Comparison of ENCODE assay signal across 21 cellular contexts in the genomic region with DNA sequence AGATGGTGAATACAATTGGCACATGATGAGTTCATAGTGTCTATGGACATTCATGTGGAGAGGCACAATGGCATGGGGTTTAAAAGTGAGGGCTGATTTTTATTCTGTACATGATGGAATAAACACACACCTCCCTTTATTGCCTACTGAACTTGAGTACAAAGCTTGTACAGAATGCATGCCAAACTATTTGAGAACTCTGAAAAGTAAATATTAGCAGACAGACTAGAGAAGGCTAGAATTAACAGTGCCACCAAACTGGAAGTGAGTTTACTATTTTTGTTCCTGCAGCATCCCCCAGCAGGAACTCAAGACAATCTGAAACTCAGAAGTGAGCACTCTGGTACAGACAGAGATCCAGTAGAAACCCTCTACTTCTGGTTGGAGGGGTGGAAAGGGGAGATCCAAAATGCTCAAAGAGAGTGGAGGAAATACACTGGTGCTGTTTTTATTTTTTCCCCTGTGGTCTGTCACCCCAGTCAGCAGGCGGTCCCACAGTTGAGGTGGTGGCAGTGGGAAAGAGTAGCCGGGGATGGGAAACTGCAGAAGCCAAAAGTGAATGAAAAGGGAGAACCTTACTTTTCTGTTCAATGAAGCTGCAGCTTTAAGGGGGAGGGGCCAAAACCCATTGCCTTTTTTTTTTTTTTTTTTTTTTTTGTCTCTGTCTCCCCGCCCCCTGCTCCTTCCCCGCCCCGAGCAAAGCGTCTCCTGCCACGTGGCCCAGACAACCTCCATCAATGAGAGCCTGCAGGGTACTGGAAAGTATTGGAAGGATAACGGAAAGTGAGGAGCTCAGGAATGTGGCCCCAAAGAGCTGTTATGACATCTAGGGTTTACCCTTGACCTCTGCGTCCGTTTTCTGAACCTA. TPM values are rescaled to one million over a fixed set of nuclear protein-coding genes. Genes with fewer than 3 reads are reported as not detected.
DNase-seq lines count a peak whose midpoint lies in the region; ATAC-seq, FAIRE-seq and TF ChIP-seq lines count a peak whose summit lies in the region.
"Had no signal": no experiment of that assay in that cellular context is flagged by ENCODE, and none has a peak within 500 bp of the region (broad histone marks: within the 10 kb centered on the region; RNA-seq: fewer than 3 reads in every experiment).

No MANE protein-coding gene starts in this region.

- H3K27me3 ChIP-seq in endodermal cell (ENCODE audit: control insufficient read depth, insufficient read depth, low read length, poor library complexity, severe bottlenecking), result no peaks in the 10 kb centered on the region
- peaks cover 0 to 4% (median 0%) of the 10 kb centered on the region in 4 donors for H3K27me3 ChIP-seq in pancreas
- H3K27me3 ChIP-seq in MG63, result no peaks in the 10 kb centered on the region
- no peaks in the 10 kb centered on the region; the same call in 1 of the 2 replicates for H3K27me3 ChIP-seq in SK-N-SH (ENCODE audit: insufficient read depth)
- H3K27me3 ChIP-seq: ascending aorta had no signal

- ATAC-seq in pancreas (peak in 3 of 4 donors; percentile 38 to 59 (median 50)), HG02885 (IDR thresholded peaks at IDR 0.05; ENCODE audit: poor library complexity, unreplicated experiment) (no peak)

- no peak overlapping the region for H3K4me3 Mint-ChIP-seq in endodermal cell
- no peak overlapping the region for H3K4me3 Mint-ChIP-seq in activated CD4-positive, alpha-beta memory T cell treated with anti-CD3 and anti-CD28 coated beads, Interleukin-2, amount 10 ng/mL, durations not matched to agents 7 days and 5 days

- H4K20me1 ChIP-seq in SK-N-SH (ENCODE audit: insufficient read depth), result no peaks in the 10 kb centered on the region

- no peaks in the 10 kb centered on the region for H3K27me3 Mint-ChIP-seq in endodermal cell (ENCODE audit: insufficient read depth)
- no peaks in the 10 kb centered on the region for H3K27me3 Mint-ChIP-seq in activated CD4-positive, alpha-beta memory T cell treated with anti-CD3 and anti-CD28 coated beads, Interleukin-2, amount 10 ng/mL, durations not matched to agents 7 days and 5 days

- H3K9ac ChIP-seq in endodermal cell (ENCODE audit: extremely low read depth, low read length, poor library complexity, severe bottlenecking) (no peak overlapping the region), SK-N-SH (no peak overlapping the region)

- H3K4me3 ChIP-seq in endodermal cell (ENCODE audit: low read length) (no peak overlapping the region), pancreas (no peak overlapping the region), MG63 (no peak overlapping the region), SK-N-SH (ENCODE audit: low read depth in 2 of 2, low read length in 1 of 2) (no peak overlapping the region)
- H3K4me3 ChIP-seq: ascending aorta had no signal

- H3K4me1 ChIP-seq in endodermal cell (ENCODE audit: control insufficient read depth, insufficient read depth, low read length) (no peaks in the 10 kb centered on the region), pancreas (no peaks in the 10 kb centered on the region), SK-N-SH (ENCODE audit: control insufficient read depth in 1 of 2, insufficient read depth in 2 of 2, low read depth in 1 of 2, low read length in 1 of 2) (no peaks in the 10 kb centered on the region)
- H3K4me1 ChIP-seq: ascending aorta had no signal

- H2AFZ ChIP-seq in SK-N-SH (ENCODE audit: low read depth), result no peak overlapping the region

- H3K36me3 ChIP-seq in endodermal cell (ENCODE audit: control insufficient read depth, insufficient read depth, low read length), result no peaks in the 10 kb centered on the region
- H3K36me3 ChIP-seq in pancreas, result no peaks in the 10 kb centered on the region
- no peaks in the 10 kb centered on the region for H3K36me3 ChIP-seq in MG63
- H3K36me3 ChIP-seq in SK-N-SH (replicated peaks in 1 of 2; ENCODE audit: control insufficient read depth in 1 of 2, insufficient read depth in 2 of 2, low read length in 1 of 2), result no peaks in the 10 kb centered on the region
- H3K36me3 ChIP-seq: ascending aorta had no signal

- DNase-seq in GM18507 (ENCODE audit: extremely low spot score, insufficient read length, low read depth) (no peak), MV-4-11 (lab: John Stamatoyannopoulos, UW) (peak; percentile 53), endodermal cell (peak; percentile 43), pancreas (no peak), MG63 (no peak), SK-N-SH (no peak)
- no peak for DNase-seq in activated CD4-positive, alpha-beta memory T cell treated with anti-CD3 and anti-CD28 coated beads, Interleukin-2, amount 10 ng/mL, durations not matched to agents 7 days and 5 days
- DNase-seq: activated CD4-positive, alpha-beta T cell treated with anti-CD3 and anti-CD28 coated beads, Interleukin-2, amount 50 U/mL, for 1 hour; activated naive CD4-positive, alpha-beta T cell treated with Interleukin-2 at 50 U/mL for 16 hours; activated T-cell treated with anti-CD3 and anti-CD28 coated beads, Interleukin-2, amount 50 U/mL, for 1 hour; GDM1; hippocampal formation; KBM-7; kidney glomerular epithelial cell; NCI-H1092 treated with DMSO at 0.1 percent for 48 hours; RPMI8226 had no signal

- no peaks in the 10 kb centered on the region for H3F3A ChIP-seq in SK-N-SH (replicated peaks; ENCODE audit: insufficient read depth)

- H3K79me2 ChIP-seq in SK-N-SH (ENCODE audit: insufficient read depth), result no peaks in the 10 kb centered on the region

- WGBS in endodermal cell (ENCODE audit: insufficient coverage in 1 of 2, insufficient read length in 1 of 2), 2 experiments, result 77 to 93% methylated on average over 3 to 10 of the region's 10 CpGs
- 36 to 43% methylated on average over 10 of the region's 10 CpGs for WGBS in pancreas, 2 donors
- 43% methylated on average over 10 of the region's 10 CpGs for WGBS in SK-N-SH (ENCODE audit: low lambda C conversion rate)

- no peak overlapping the region for H3K27ac Mint-ChIP-seq in endodermal cell
- no peak overlapping the region for H3K27ac Mint-ChIP-seq in activated CD4-positive, alpha-beta memory T cell treated with anti-CD3 and anti-CD28 coated beads, Interleukin-2, amount 10 ng/mL, durations not matched to agents 7 days and 5 days

- peaks cover 74% of the 10 kb centered on the region for H3K9me3 Mint-ChIP-seq in endodermal cell
- H3K9me3 Mint-ChIP-seq in activated CD4-positive, alpha-beta memory T cell treated with anti-CD3 and anti-CD28 coated beads, Interleukin-2, amount 10 ng/mL, durations not matched to agents 7 days and 5 days, result no peaks in the 10 kb centered on the region

- CTCF ChIA-PET in SK-N-SH (lab: Yijun Ruan, JAX), result interaction anchor here (2.5 kb wide), 1 partner anchor 21 kb away, joined by 7 read pairs; a partner anchor contains a TSS
- CTCF ChIA-PET in activated CD4-positive, alpha-beta memory T cell treated with anti-CD3 and anti-CD28 coated beads, Interleukin-2, amount 10 ng/mL, durations not matched to agents 7 days and 5 days (lab: Charles Lee), result no interaction called here

- no peaks in the 10 kb centered on the region for H3K9me2 ChIP-seq in SK-N-SH

- no peaks in the 10 kb centered on the region for H3K36me3 Mint-ChIP-seq in endodermal cell (ENCODE audit: low read depth)
- H3K36me3 Mint-ChIP-seq in activated CD4-positive, alpha-beta memory T cell treated with anti-CD3 and anti-CD28 coated beads, Interleukin-2, amount 10 ng/mL, durations not matched to agents 7 days and 5 days (ENCODE audit: low read depth), result no peaks in the 10 kb centered on the region

- TF ChIP-seq CTCF in endodermal cell (conservative IDR thresholded peaks at IDR 0.05), result no peak
- no peak for TF ChIP-seq CTCF in pancreas (IDR thresholded peaks at IDR 0.05)
- no peak for TF ChIP-seq CTCF in SK-N-SH (IDR thresholded peaks at IDR 0.05)

- H3K27ac ChIP-seq in endodermal cell (ENCODE audit: low read depth, low read length) (no peak overlapping the region), pancreas (no peak overlapping the region), SK-N-SH (ENCODE audit: low read depth in 2 of 2, low read length in 1 of 2) (no peak overlapping the region)
- H3K27ac ChIP-seq: ascending aorta, HL-60 had no signal

- H3K4me2 ChIP-seq in SK-N-SH, result no peak overlapping the region

- no peak for TF ChIP-seq RAD21 in SK-N-SH (IDR thresholded peaks at IDR 0.05; ENCODE audit: low read length)

- FAIRE-seq in GM18507 (lab: Jason Lieb, UNC) (peak; percentile 66), pancreas (lab: Jason Lieb, UNC) (no peak)

- no peak for TF ChIP-seq EP300 in SK-N-SH (IDR thresholded peaks at IDR 0.05; ENCODE audit: borderline replicate concordance in 1 of 2, low read depth in 1 of 2, low read length in 1 of 2)

- H3K9me3 ChIP-seq in endodermal cell (ENCODE audit: control insufficient read depth, low read length) (no peaks in the 10 kb centered on the region), pancreas (no peaks in the 10 kb centered on the region), MG63 (no peaks in the 10 kb centered on the region), SK-N-SH (no peaks in the 10 kb centered on the region)
- H3K9me3 ChIP-seq: ascending aorta had no signal

- peaks cover 28% of the 10 kb centered on the region for H3K4me1 Mint-ChIP-seq in endodermal cell
- no peaks in the 10 kb centered on the region for H3K4me1 Mint-ChIP-seq in activated CD4-positive, alpha-beta memory T cell treated with anti-CD3 and anti-CD28 coated beads, Interleukin-2, amount 10 ng/mL, durations not matched to agents 7 days and 5 days

- POLR2A ChIA-PET in SK-N-SH (lab: Yijun Ruan, JAX), result no interaction called here
- POLR2A ChIA-PET in activated CD4-positive, alpha-beta memory T cell treated with anti-CD3 and anti-CD28 coated beads, Interleukin-2, amount 10 ng/mL, durations not matched to agents 7 days and 5 days (lab: Charles Lee), result no interaction called here

- intact Hi-C loops in pancreas (cut with DNase I), result no loop called here

RNA-seq across cellular contexts. Expression of a gene that starts 20.5 kb away (rescaled TPM):
- total RNA-seq in endodermal cell (not detected), pancreas (not detected)
- polyA plus RNA-seq in endodermal cell (2013, experiment 1 of 2), result 0.07 TPM
- polyA plus RNA-seq in endodermal cell (2013, experiment 2 of 2), result 0.33 TPM
- polyA plus RNA-seq in pancreas (not detected), SK-N-SH (2012; rRNA removed) (not detected in 2 replicates)
- not detected in 2 replicates for total RNA-seq in MG63 (2014; rRNA removed; shearing (Covaris generic); ENCODE audit: low replicate concordance)
- polyA plus RNA-seq in SK-N-SH (2012; cell fraction: cytosol; rRNA removed), result 0.01 TPM in 1 of 2 replicates, not detected in the other
- not detected in 2 replicates for polyA plus RNA-seq in SK-N-SH (2012; cell fraction: nucleus; rRNA removed)
- not detected for total RNA-seq in activated CD4-positive, alpha-beta memory T cell treated with anti-CD3 and anti-CD28 coated beads, Interleukin-2, amount 10 ng/mL, durations not matched to agents 7 days and 5 days
- total RNA-seq: ascending aorta, fibroblast of villous mesenchyme, mucosa of gallbladder had no signal

RNA-seq across cellular contexts. Expression of a gene that starts 24.3 kb away (rescaled TPM):
- total RNA-seq in endodermal cell (under 1 TPM in 1 of 2 donors, not detected in 1; 0.07 TPM), pancreas (under 1 TPM; 0.12 to 0.69 (median 0.46) TPM)
- polyA plus RNA-seq in endodermal cell (2013, experiment 1 of 2), result 0.36 TPM
- polyA plus RNA-seq in endodermal cell (2013, experiment 2 of 2), result 0.46 TPM
- polyA plus RNA-seq in pancreas (1 to 10 TPM in 1 of 2 donors, under 1 TPM in 1; 0.80 to 2.0 TPM), SK-N-SH (2012; rRNA removed) (0.28 and 1.8 TPM in 2 replicates)
- total RNA-seq in MG63 (2014; rRNA removed; shearing (Covaris generic); ENCODE audit: low replicate concordance), result not detected in 2 replicates
- 0.13 and 0.27 TPM in 2 replicates for polyA plus RNA-seq in SK-N-SH (2012; cell fraction: cytosol; rRNA removed)
- polyA plus RNA-seq in SK-N-SH (2012; cell fraction: nucleus; rRNA removed), result 1.1 TPM in 2 replicates
- 1 to 10 TPM in 1 of 2 experiments, under 1 TPM in 1; 0.98 to 1.2 TPM for total RNA-seq in activated CD4-positive, alpha-beta memory T cell treated with anti-CD3 and anti-CD28 coated beads, Interleukin-2, amount 10 ng/mL, durations not matched to agents 7 days and 5 days

Comparison
In these comparisons a context has a peak if more than half of its experiments do, and no peak if none do; other contexts are left out.
1. DNase-seq: peak in MV-4-11 (single experiment) and endodermal cell (single experiment); none in GM18507 (single experiment), pancreas (0 of 6), MG63 (single experiment), SK-N-SH (single experiment) and activated CD4-positive, alpha-beta memory T cell treated with anti-CD3 and anti-CD28 coated beads, Interleukin-2, amount 10 ng/mL, durations not matched to agents 7 days and 5 days (single experiment).